In genomic region chr17:81219476-81220180, GRCh38 we compare ENCODE assay signal across 27 cellular contexts. TPM values are rescaled to one million over a fixed set of nuclear protein-coding genes. Genes with fewer than 3 reads are reported as not detected.
"Had no signal": no experiment of that assay in that cellular context is flagged by ENCODE, and none has a peak within 500 bp of the region (broad histone marks: within the 10 kb centered on the region; RNA-seq: fewer than 3 reads in every experiment).

No MANE protein-coding gene starts in this region.

- H3K4me3 Mint-ChIP-seq: dendritic cell treated with granulocyte-macrophage colony-stimulating factor and Interleukin-4, amounts not matched to agents 40 ng/mL and 50 ng/mL, for 4 days; effector memory CD8-positive, alpha-beta T cell; immature natural killer cell; memory B cell; natural killer cell treated with Interleukin-12 subunit alpha and Interleukin-12 subunit beta and Interleukin-15 and Interleukin-18, amount 100 ng/mL, for 72 hours had no signal

- DNase-seq: effector memory CD8-positive, alpha-beta T cell; esophagus squamous epithelium; foreskin fibroblast; glutamatergic neuron; immature natural killer cell; left lung; lower lobe of right lung; midbrain; psoas muscle; retina; sigmoid colon; stimulated activated CD4-positive, alpha-beta T cell treated with anti-CD3 and anti-CD28 coated beads, Interleukin-2, amount 100 ng/mL, for 24 hours; stimulated activated CD4-positive, alpha-beta T cell treated with anti-CD3 and anti-CD28 coated beads, Interleukin-4, amount 100 ng/mL, for 4 hours; stimulated activated naive CD4-positive, alpha-beta T cell; stomach; substantia nigra; transverse colon had no signal

- H3K9me3 ChIP-seq: esophagus squamous epithelium, gastroesophageal sphincter, left lung, lower lobe of right lung, psoas muscle, sigmoid colon, stomach, thoracic aorta, transverse colon had no signal

- H3K36me3 Mint-ChIP-seq: natural killer cell treated with Interleukin-12 subunit alpha and Interleukin-12 subunit beta and Interleukin-15 and Interleukin-18, amount 100 ng/mL, for 72 hours had no signal

- H3K9me3 Mint-ChIP-seq: dendritic cell treated with granulocyte-macrophage colony-stimulating factor and Interleukin-4, amounts not matched to agents 40 ng/mL and 50 ng/mL, for 4 days; effector memory CD8-positive, alpha-beta T cell; memory B cell; natural killer cell treated with Interleukin-12 subunit alpha and Interleukin-12 subunit beta and Interleukin-15 and Interleukin-18, amount 100 ng/mL, for 72 hours had no signal

- H3K27me3 ChIP-seq: esophagus squamous epithelium, gastroesophageal sphincter, left lung, sigmoid colon, stomach, transverse colon had no signal

- H3K27ac ChIP-seq: esophagus squamous epithelium, gastroesophageal sphincter, left lung, lower lobe of right lung, psoas muscle, sigmoid colon, skin epidermis, stomach, thoracic aorta, transverse colon had no signal

- ATAC-seq: effector memory CD8-positive, alpha-beta T cell; gastroesophageal sphincter; left lung; lower lobe of right lung; natural killer cell treated with Interleukin-12 subunit alpha and Interleukin-12 subunit beta and Interleukin-15 and Interleukin-18, amount 100 ng/mL, for 72 hours; psoas muscle had no signal

- H3K27me3 Mint-ChIP-seq: effector memory CD8-positive, alpha-beta T cell; memory B cell; natural killer cell treated with Interleukin-12 subunit alpha and Interleukin-12 subunit beta and Interleukin-15 and Interleukin-18, amount 100 ng/mL, for 72 hours had no signal

- H3K36me3 ChIP-seq: thoracic aorta, transverse colon had no signal

- H3K4me3 ChIP-seq: esophagus squamous epithelium, gastroesophageal sphincter, left lung, lower lobe of right lung, psoas muscle, sigmoid colon, skin epidermis, stomach, thoracic aorta, transverse colon had no signal

- H3K27ac Mint-ChIP-seq: dendritic cell treated with granulocyte-macrophage colony-stimulating factor and Interleukin-4, amounts not matched to agents 40 ng/mL and 50 ng/mL, for 4 days; immature natural killer cell; memory B cell; natural killer cell treated with Interleukin-12 subunit alpha and Interleukin-12 subunit beta and Interleukin-15 and Interleukin-18, amount 100 ng/mL, for 72 hours had no signal

RNA-seq across cellular contexts. Expression of gene PVALEF, which starts 54.3 kb away (rescaled TPM):
- total RNA-seq: epithelial cell of proximal tubule; esophagus squamous epithelium; gastroesophageal sphincter; left lung; lower lobe of right lung; natural killer cell treated with Interleukin-12 subunit alpha and Interleukin-12 subunit beta and Interleukin-15 and Interleukin-18, amount 100 ng/mL, for 72 hours; omental fat pad; psoas muscle; sigmoid colon; stomach; thoracic aorta; transverse colon; ureter had no signal
- polyA plus RNA-seq: immature natural killer cell, keratinocyte, psoas muscle, sigmoid colon, stomach had no signal
